In the genomic region with DNA sequence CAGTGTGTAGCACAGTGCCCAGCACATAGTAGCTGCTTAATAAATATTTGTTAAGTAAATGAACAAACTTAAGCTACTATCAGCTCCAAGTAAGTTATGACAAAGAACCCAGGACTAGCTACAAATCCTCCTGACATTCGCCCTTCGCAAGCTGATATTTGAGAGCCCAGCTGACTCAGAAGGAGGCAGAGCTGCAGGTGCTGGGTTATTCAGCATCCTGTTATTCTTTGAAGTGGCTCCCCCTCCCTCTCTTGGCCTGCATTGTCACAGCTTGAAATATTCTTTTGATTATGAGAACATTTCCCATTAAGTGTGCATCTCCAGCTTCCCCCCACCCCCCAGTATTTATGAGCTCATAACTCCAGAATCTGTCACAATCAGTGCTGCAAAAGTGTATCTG, we compare ENCODE assay signal across 10 cellular contexts.
DNase-seq lines count a peak whose midpoint lies in the region; ATAC-seq and TF ChIP-seq lines count a peak whose summit lies in the region.
"Had no signal": no experiment of that assay in that cellular context is flagged by ENCODE, and none has a peak within 500 bp of the region (broad histone marks: within the 10 kb centered on the region; RNA-seq: fewer than 3 reads in every experiment).

No MANE protein-coding gene starts in this region.

- H3K27ac ChIP-seq in CD4-positive, CD25-positive, alpha-beta regulatory T cell (ENCODE audit: insufficient read depth, low read length, poor library complexity, severe bottlenecking), result no peak overlapping the region
- no peak overlapping the region for H3K27ac ChIP-seq in tibial nerve
- H3K27ac ChIP-seq: HL-60 had no signal

- 84 to 88% methylated on average over 2 of the region's 2 CpGs for WGBS in tibial nerve, 2 donors

- no peak overlapping the region for H3K4me3 Mint-ChIP-seq in CD4-positive, CD25-positive, alpha-beta regulatory T cell
- H3K4me3 Mint-ChIP-seq in activated CD4-positive, alpha-beta memory T cell treated with anti-CD3 and anti-CD28 coated beads, Interleukin-2, amount 10 ng/mL, durations not matched to agents 7 days and 5 days, result no peak overlapping the region
- H3K4me3 Mint-ChIP-seq: memory B cell had no signal

- H3K9me3 Mint-ChIP-seq in CD4-positive, CD25-positive, alpha-beta regulatory T cell, result no peaks in the 10 kb centered on the region
- no peaks in the 10 kb centered on the region for H3K9me3 Mint-ChIP-seq in activated CD4-positive, alpha-beta memory T cell treated with anti-CD3 and anti-CD28 coated beads, Interleukin-2, amount 10 ng/mL, durations not matched to agents 7 days and 5 days
- H3K9me3 Mint-ChIP-seq: memory B cell had no signal

- H3K9me3 ChIP-seq in CD4-positive, CD25-positive, alpha-beta regulatory T cell (ENCODE audit: control insufficient read depth in 2 of 2, low read length in 2 of 2), result no peaks in the 10 kb centered on the region
- H3K9me3 ChIP-seq in tibial nerve, result no peaks in the 10 kb centered on the region

- no peaks in the 10 kb centered on the region for H3K27me3 ChIP-seq in CD4-positive, CD25-positive, alpha-beta regulatory T cell (ENCODE audit: control insufficient read depth, insufficient read depth, low read length)
- no peaks in the 10 kb centered on the region for H3K27me3 ChIP-seq in tibial nerve

- TF ChIP-seq EP300 in tibial nerve (IDR thresholded peaks at IDR 0.05), result no peak

- CTCF ChIA-PET in activated CD4-positive, alpha-beta memory T cell treated with anti-CD3 and anti-CD28 coated beads, Interleukin-2, amount 10 ng/mL, durations not matched to agents 7 days and 5 days (lab: Charles Lee), result interaction anchor here (0.5 to 3.5 kb wide), 38 partner anchors 8 to 1136 kb away, joined by 3 to 23 read pairs (median 4); a partner anchor contains a TSS

- no peak overlapping the region for H3K27ac Mint-ChIP-seq in CD4-positive, CD25-positive, alpha-beta regulatory T cell
- no peak overlapping the region for H3K27ac Mint-ChIP-seq in activated CD4-positive, alpha-beta memory T cell treated with anti-CD3 and anti-CD28 coated beads, Interleukin-2, amount 10 ng/mL, durations not matched to agents 7 days and 5 days
- H3K27ac Mint-ChIP-seq: memory B cell had no signal

- POLR2A ChIA-PET in activated CD4-positive, alpha-beta memory T cell treated with anti-CD3 and anti-CD28 coated beads, Interleukin-2, amount 10 ng/mL, durations not matched to agents 7 days and 5 days (lab: Charles Lee), result interaction anchor here (0.8 to 1.1 kb wide), 3 partner anchors 78 to 1370 kb away, joined by 3 to 4 read pairs (median 3); a partner anchor contains a TSS

- no peak overlapping the region for H3K4me3 ChIP-seq in CD4-positive, CD25-positive, alpha-beta regulatory T cell (ENCODE audit: low read depth, low read length)
- H3K4me3 ChIP-seq in tibial nerve, result no peak overlapping the region

- peaks cover 25% of the 10 kb centered on the region for H3K27me3 Mint-ChIP-seq in CD4-positive, CD25-positive, alpha-beta regulatory T cell
- peaks cover 9% of the 10 kb centered on the region for H3K27me3 Mint-ChIP-seq in activated CD4-positive, alpha-beta memory T cell treated with anti-CD3 and anti-CD28 coated beads, Interleukin-2, amount 10 ng/mL, durations not matched to agents 7 days and 5 days

- TF ChIP-seq POLR2A in tibial nerve (IDR thresholded peaks at IDR 0.05), result no peak

- peaks cover 0 to 15% (median 4%) of the 10 kb centered on the region in 4 donors for H3K4me1 Mint-ChIP-seq in CD4-positive, CD25-positive, alpha-beta regulatory T cell
- peaks cover 24% of the 10 kb centered on the region for H3K4me1 Mint-ChIP-seq in activated CD4-positive, alpha-beta memory T cell treated with anti-CD3 and anti-CD28 coated beads, Interleukin-2, amount 10 ng/mL, durations not matched to agents 7 days and 5 days

- no peaks in the 10 kb centered on the region for H3K36me3 Mint-ChIP-seq in CD4-positive, CD25-positive, alpha-beta regulatory T cell
- H3K36me3 Mint-ChIP-seq in activated CD4-positive, alpha-beta memory T cell treated with anti-CD3 and anti-CD28 coated beads, Interleukin-2, amount 10 ng/mL, durations not matched to agents 7 days and 5 days (ENCODE audit: low read depth), result no peaks in the 10 kb centered on the region
- H3K36me3 Mint-ChIP-seq: memory B cell had no signal

- no peak for TF ChIP-seq CTCF in tibial nerve (IDR thresholded peaks at IDR 0.05)

- peak; percentile 79 to 90 for ATAC-seq in CD4-positive, CD25-positive, alpha-beta regulatory T cell (ENCODE audit: low read depth in 2 of 2)
- ATAC-seq in HG02840 (IDR thresholded peaks at IDR 0.05; ENCODE audit: low FRiP score, unreplicated experiment) (no peak), GM21390 (IDR thresholded peaks at IDR 0.05; ENCODE audit: unreplicated experiment) (no peak)

- H3K36me3 ChIP-seq in CD4-positive, CD25-positive, alpha-beta regulatory T cell (ENCODE audit: control insufficient read depth, insufficient read depth, low read length), result no peaks in the 10 kb centered on the region
- no peaks in the 10 kb centered on the region for H3K36me3 ChIP-seq in tibial nerve

- DNase-seq in CD4-positive, CD25-positive, alpha-beta regulatory T cell, result peak in 2 of 3 donors; percentile 38 to 88
- peak; percentile 70 for DNase-seq in NAMALWA (ENCODE audit: low spot score)
- DNase-seq in activated CD4-positive, alpha-beta memory T cell treated with anti-CD3 and anti-CD28 coated beads, Interleukin-2, amount 10 ng/mL, durations not matched to agents 7 days and 5 days, result peak; percentile 44
- DNase-seq in glomerular visceral epithelial cell (ENCODE audit: extremely low spot score), result peak; percentile 57
- no peak for DNase-seq in NK-92 treated with Interleukin-12 subunit alpha and Interleukin-12 subunit beta, amount 100 ng/mL, for 24 hours (lab: John Stamatoyannopoulos, UW)
- no peak for DNase-seq in tibial nerve (ENCODE audit: low spot score in 2 of 2)

- H3K4me1 ChIP-seq in CD4-positive, CD25-positive, alpha-beta regulatory T cell (ENCODE audit: control insufficient read depth, insufficient read depth, low read length, poor library complexity, severe bottlenecking), result no peaks in the 10 kb centered on the region
- peaks cover 0 to 29% (median 2%) of the 10 kb centered on the region in 4 donors for H3K4me1 ChIP-seq in tibial nerve

Comparison
In these comparisons a context has a peak if more than half of its experiments do, and no peak if none do; other contexts are left out.
1. ATAC-seq: peak in CD4-positive, CD25-positive, alpha-beta regulatory T cell (2 of 2); none in HG02840 (single experiment) and GM21390 (single experiment).
2. DNase-seq: peak in CD4-positive, CD25-positive, alpha-beta regulatory T cell (2 of 3), NAMALWA (single experiment), activated CD4-positive, alpha-beta memory T cell treated with anti-CD3 and anti-CD28 coated beads, Interleukin-2, amount 10 ng/mL, durations not matched to agents 7 days and 5 days (single experiment) and glomerular visceral epithelial cell (single experiment); none in NK-92 treated with Interleukin-12 subunit alpha and Interleukin-12 subunit beta, amount 100 ng/mL, for 24 hours (single experiment) and tibial nerve (0 of 2).